ENCODE assay signal across 8 cellular contexts in genomic region chr11:46889689-46890475, GRCh38. TPM values are rescaled to one million over a fixed set of nuclear protein-coding genes. Genes with fewer than 3 reads are reported as not detected.
DNase-seq lines count a peak whose midpoint lies in the region; TF ChIP-seq lines count a peak whose summit lies in the region.

No MANE protein-coding gene starts in this region.

- TF ChIP-seq POLR2A in prostate gland (IDR thresholded peaks at IDR 0.05) (no peak), uterus (IDR thresholded peaks at IDR 0.05) (no peak)

- H3K4me3 ChIP-seq in SK-N-MC: no peak overlapping the region
- H3K4me3 ChIP-seq in prostate gland: no peak overlapping the region
- no peak overlapping the region for H3K4me3 ChIP-seq in uterus

- H3K27ac ChIP-seq in SK-N-MC (no peak overlapping the region), prostate gland (no peak overlapping the region), uterus (no peak overlapping the region)

- peaks cover 22% of the 10 kb centered on the region; the same call in 1 of the 2 replicates for H3K36me3 ChIP-seq in SK-N-MC (ENCODE audit: insufficient read depth, low read length)
- no peaks in the 10 kb centered on the region for H3K36me3 ChIP-seq in prostate gland
- no peaks in the 10 kb centered on the region for H3K36me3 ChIP-seq in uterus

- no peaks in the 10 kb centered on the region for H3K27me3 ChIP-seq in prostate gland (replicated peaks; ENCODE audit: insufficient read depth)
- no peaks in the 10 kb centered on the region for H3K27me3 ChIP-seq in uterus

- H3K4me1 ChIP-seq in prostate gland (replicated peaks): no peaks in the 10 kb centered on the region
- no peaks in the 10 kb centered on the region for H3K4me1 ChIP-seq in uterus

- in situ Hi-C loops in GM13977 (cut with MboI; ENCODE audit: low pct_unique_long_range_greater_than_20kb, low sequenced_read_pairs, unreplicated experiment): loop anchor here (10.0 kb wide), 1 partner anchor 265 kb away; no protein-coding TSS in a partner anchor

- DNase-seq in 8988T (peak; percentile 73), GM13977 (ENCODE audit: low spot score) (peak; percentile 84), NAMALWA (ENCODE audit: low spot score) (peak; percentile 87), SK-N-MC (ENCODE audit: low read depth, low spot score) (peak; percentile 20), head of caudate nucleus (peak; percentile 26 to 95 (median 83)), prostate gland (ENCODE audit: low spot score) (peak; percentile 76), uterus (peak; percentile 66 to 78)
- DNase-seq in activated naive CD4-positive, alpha-beta T cell treated with Interleukin-2 at 50 U/mL for 16 hours: peak; percentile 72

- intact Hi-C loops in head of caudate nucleus (cut with DNase I): loop anchor here (2.0 kb wide), 1 partner anchor 263 kb away; no protein-coding TSS in a partner anchor
- intact Hi-C loops in prostate gland (cut with DNase I): loop anchor here (1.0 to 10.0 kb wide), 2 partner anchors 263 to 465 kb away; partner anchors contain the start of gene MYBPC3
- intact Hi-C loops in uterus (cut with DNase I; ENCODE audit: low total_unique reads): loop anchor here (5.0 kb wide), 3 partner anchors 262 to 377 kb away; no protein-coding TSS in a partner anchor

- TF ChIP-seq CTCF in GM13977 (IDR thresholded peaks at IDR 0.05; ENCODE audit: extremely low read depth, insufficient read depth, missing control alignments) (peak; percentile 89), prostate gland (IDR thresholded peaks at IDR 0.05) (peak; percentile 76 to 94 (median 90)), uterus (IDR thresholded peaks at IDR 0.05) (peak; percentile 85 to 95 (median 94))

- WGBS in prostate gland: 60% methylated on average over 23 of the region's 23 CpGs

- H3K9ac ChIP-seq in SK-N-MC (ENCODE audit: insufficient read length): no peak overlapping the region

- H3K9me3 ChIP-seq in SK-N-MC (ENCODE audit: low read depth, low read length) (no peaks in the 10 kb centered on the region), prostate gland (no peaks in the 10 kb centered on the region), uterus (no peaks in the 10 kb centered on the region)

RNA-seq across cellular contexts. Expression of gene LRP4, which starts 28.5 kb away (rescaled TPM):
- total RNA-seq in prostate gland: 10 to 100 TPM in 1 of 2 donors, 1 to 10 TPM in 1; 8.6 to 10.8 TPM
- total RNA-seq in uterus: 10 to 100 TPM in 2 of 4 donors, 1 to 10 TPM in 1, under 1 TPM in 1; 0.77 to 21.2 (median 9.3) TPM

RNA-seq across cellular contexts. Expression of gene CKAP5, which starts 43.8 kb away (rescaled TPM):
- 10 to 100 TPM; 31.6 to 58.8 TPM for total RNA-seq in prostate gland
- 10 to 100 TPM; 19.7 to 88.8 (median 44.2) TPM for total RNA-seq in uterus

RNA-seq across cellular contexts. Expression of gene CSTPP1, which starts 46.7 kb away (rescaled TPM):
- total RNA-seq in prostate gland: 10 to 100 TPM; 28.5 to 47.0 TPM
- total RNA-seq in uterus: 10 to 100 TPM in 2 of 4 donors, 1 to 10 TPM in 2; 4.9 to 33.8 (median 19.5) TPM

Comparison
In these comparisons a context has a peak if more than half of its experiments do, and no peak if none do; other contexts are left out.
1. DNase-seq: peak in every context shown above with its lines; median percentile 87 in NAMALWA; 84 in GM13977; 83 in head of caudate nucleus; 76 in prostate gland; 73 in 8988T; 72 in activated naive CD4-positive, alpha-beta T cell treated with Interleukin-2 at 50 U/mL for 16 hours; 72 in uterus; 20 in SK-N-MC.